In genomic region chr7:18352339-18353255, GRCh38 we compare ENCODE assay signal across 1 cellular context.
TF ChIP-seq lines count a peak whose summit lies in the region.

No MANE protein-coding gene starts in this region.

TF ChIP-seq in SK-N-SH, 30 proteins besides CTCF, POLR2A, EP300 and RAD21 (continued from another document):
- TF ChIP-seq MAX (IDR thresholded peaks at IDR 0.05; ENCODE audit: low read depth) (no peak), MXI1 (IDR thresholded peaks at IDR 0.05; ENCODE audit: low read depth, low read length) (no peak), USF1 (IDR thresholded peaks at IDR 0.05; ENCODE audit: borderline replicate concordance, low read depth) (no peak), REST (IDR thresholded peaks at IDR 0.05; ENCODE audit: low read depth, low read length) (no peak), SMC3 (IDR thresholded peaks at IDR 0.05; ENCODE audit: low read depth, low read length) (peak; percentile 87), FOXM1 (IDR thresholded peaks at IDR 0.05; ENCODE audit: low read depth) (0 out of 2 replicates have a peak, but pooled peaks have one; percentile 29)
